11 cellular contexts compared by ENCODE assay signal in the genomic region with DNA sequence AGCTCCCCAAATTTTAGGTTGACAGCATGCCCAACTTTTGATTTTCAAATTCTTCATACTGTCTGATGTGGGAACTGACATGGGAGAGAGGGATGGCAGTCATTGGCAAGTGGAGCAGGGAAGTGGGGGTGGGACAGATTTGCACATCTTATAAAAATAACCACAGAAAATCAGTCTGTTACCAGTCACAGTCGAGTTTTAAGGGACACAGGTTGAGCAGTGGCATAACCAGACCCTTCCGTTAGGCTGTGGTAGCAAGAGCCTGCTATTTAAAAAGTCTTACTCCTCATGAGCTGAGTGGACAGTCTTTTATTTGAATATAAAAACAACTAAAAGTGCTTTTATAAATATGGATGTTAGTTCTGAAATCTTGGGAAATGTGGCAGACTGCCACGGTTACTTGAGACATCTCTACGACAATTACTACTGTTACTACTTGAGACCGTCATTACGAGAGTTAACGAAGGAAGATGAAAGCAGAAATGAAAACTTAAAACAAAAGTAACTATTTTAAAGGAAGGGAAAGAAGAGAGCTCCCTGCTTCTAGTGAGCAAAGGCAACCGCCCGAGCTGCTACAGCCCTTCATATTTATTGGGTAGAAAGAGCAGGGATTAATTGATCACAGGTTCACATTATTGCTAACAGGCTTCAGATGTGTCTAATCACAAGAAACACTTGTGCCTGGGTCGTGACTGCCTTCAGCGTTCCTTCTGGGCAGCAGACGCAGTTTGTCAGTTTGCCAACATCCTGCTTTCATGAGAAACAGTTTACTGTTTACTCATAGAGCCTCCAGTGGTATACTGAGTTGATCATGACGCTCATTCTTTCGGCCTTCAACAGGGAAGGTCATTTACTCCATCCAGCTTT.
DNase-seq lines count a peak whose midpoint lies in the region; ATAC-seq, FAIRE-seq and TF ChIP-seq lines count a peak whose summit lies in the region.
"Had no signal": no experiment of that assay in that cellular context is flagged by ENCODE, and none has a peak within 500 bp of the region (broad histone marks: within the 10 kb centered on the region; RNA-seq: fewer than 3 reads in every experiment).

No MANE protein-coding gene starts in this region.

- intact Hi-C loops in endothelial cell of umbilical vein (cut with micrococcal nuclease), result loop anchor here (1.0 to 2.0 kb wide), 2 partner anchors 9 to 75 kb away; no protein-coding TSS in a partner anchor

- dilution Hi-C loops in endothelial cell of umbilical vein (cut with MboI; ENCODE audit: extremely low pct_ligation_motif_present, low sequenced_read_pairs), result no loop called here

- peak overlapping the region; percentile 18 to 74 (median 56); a peak in 20 of 22 replicates for H3K9ac ChIP-seq in BLaER1 treated with 17β-estradiol and CSF1 and Interleukin-3, amounts not matched to agents 10 nM and 100 nM
- H3K9ac ChIP-seq in endothelial cell of umbilical vein (replicated peaks; ENCODE audit: extremely low read depth, insufficient read depth, low read length), result peak overlapping the region; percentile 5

- H3K9me3 ChIP-seq in BLaER1 treated with 17β-estradiol and CSF1 and Interleukin-3, amounts not matched to agents 10 nM and 100 nM (replicated peaks in 1 of 11), result peaks cover 0 to 20% (median 8%) of the 10 kb centered on the region in 11 experiments; a peak in 15 of 22 replicates
- H3K9me3 ChIP-seq in endothelial cell of umbilical vein (replicated peaks; ENCODE audit: control insufficient read depth, insufficient read depth, low read length), result no peaks in the 10 kb centered on the region
- H3K9me3 ChIP-seq: sigmoid colon had no signal

- peak overlapping the region in 8 of 10 experiments; percentile 6 to 25 (median 17); a peak in 9 of 20 replicates for H3K4me3 ChIP-seq in BLaER1 treated with 17β-estradiol and CSF1 and Interleukin-3, amounts not matched to agents 10 nM and 100 nM
- no peak overlapping the region for H3K4me3 ChIP-seq in endothelial cell of umbilical vein (replicated peaks in 1 of 3; ENCODE audit: insufficient read depth in 1 of 3, low read depth in 1 of 3, low read length in 3 of 3)
- H3K4me3 ChIP-seq: sigmoid colon had no signal

- peak overlapping the region; percentile 52 to 94 (median 67) for H3K27ac ChIP-seq in BLaER1 treated with 17β-estradiol and CSF1 and Interleukin-3, amounts not matched to agents 10 nM and 100 nM
- peak overlapping the region; percentile 65 for H3K27ac ChIP-seq in endothelial cell of umbilical vein (ENCODE audit: insufficient read depth, low read depth, low read length)
- H3K27ac ChIP-seq: C4-2B, sigmoid colon had no signal

- POLR2A ChIA-PET in endothelial cell of umbilical vein (lab: Charles Lee), result no interaction called here

- CTCF ChIA-PET in endothelial cell of umbilical vein (lab: Charles Lee), result interaction anchor here (1.1 kb wide), 1 partner anchor 45 kb away, joined by 3 read pairs; no protein-coding TSS in a partner anchor

- no peaks in the 10 kb centered on the region for H3K79me2 ChIP-seq in endothelial cell of umbilical vein (ENCODE audit: control insufficient read depth, insufficient read depth, low read length)

- TF ChIP-seq POLR2A in endothelial cell of umbilical vein (IDR thresholded peaks at IDR 0.05; ENCODE audit: low read depth, low read length), result no peak

- peak overlapping the region; percentile 72 to 87 (median 83) for H3K4me2 ChIP-seq in BLaER1 treated with 17β-estradiol and CSF1 and Interleukin-3, amounts not matched to agents 10 nM and 100 nM
- H3K4me2 ChIP-seq in endothelial cell of umbilical vein (ENCODE audit: insufficient read depth, low read length), result no peak overlapping the region

- H3K4me1 ChIP-seq in BLaER1 treated with 17β-estradiol and CSF1 and Interleukin-3, amounts not matched to agents 10 nM and 100 nM, result peaks cover 58 to 91% (median 80%) of the 10 kb centered on the region in 10 experiments
- peaks cover 35% of the 10 kb centered on the region for H3K4me1 ChIP-seq in endothelial cell of umbilical vein (ENCODE audit: control insufficient read depth, extremely low read depth, insufficient read depth, low read length)
- H3K4me1 ChIP-seq: sigmoid colon had no signal

- no peaks in the 10 kb centered on the region for H3K27me3 ChIP-seq in BLaER1 treated with 17β-estradiol and CSF1 and Interleukin-3, amounts not matched to agents 10 nM and 100 nM
- no peaks in the 10 kb centered on the region for H3K27me3 ChIP-seq in endothelial cell of umbilical vein (ENCODE audit: control insufficient read depth in 2 of 2, insufficient read depth in 2 of 2, low read length in 2 of 2)
- H3K27me3 ChIP-seq: sigmoid colon had no signal

- H4K20me1 ChIP-seq in BLaER1 treated with 17β-estradiol and CSF1 and Interleukin-3, amounts not matched to agents 10 nM and 100 nM, result no peaks in the 10 kb centered on the region
- no peaks in the 10 kb centered on the region for H4K20me1 ChIP-seq in endothelial cell of umbilical vein (replicated peaks; ENCODE audit: control insufficient read depth, extremely low read depth, insufficient read depth, low read length)

- H3K36me3 ChIP-seq in BLaER1 treated with 17β-estradiol and CSF1 and Interleukin-3, amounts not matched to agents 10 nM and 100 nM, result peaks cover 0 to 20% (median 7%) of the 10 kb centered on the region in 11 experiments; a peak in 6 of 22 replicates
- no peaks in the 10 kb centered on the region for H3K36me3 ChIP-seq in endothelial cell of umbilical vein (ENCODE audit: control insufficient read depth in 2 of 2, extremely low read depth in 1 of 2, insufficient read depth in 2 of 2, low read length in 2 of 2)
- H3K36me3 ChIP-seq: sigmoid colon had no signal

- H2AFZ ChIP-seq in endothelial cell of umbilical vein (ENCODE audit: low read depth, low read length), result no peak overlapping the region

- no peak for TF ChIP-seq CTCF in endothelial cell of umbilical vein (IDR thresholded peaks at IDR 0.05; ENCODE audit: extremely low read depth in 1 of 2, insufficient read depth in 1 of 2, low read depth in 1 of 2, low read length in 2 of 2)

- BruUV-seq in endothelial cell of umbilical vein (replicated peaks; lab: Mats Ljungman, UMichigan), result no TSS peak

- ATAC-seq in GM19452 (IDR thresholded peaks at IDR 0.05; ENCODE audit: unreplicated experiment) (peak; percentile 74), HG03135 (IDR thresholded peaks at IDR 0.05; ENCODE audit: unreplicated experiment) (peak; percentile 62)

- DNase-seq in endothelial cell of umbilical vein (ENCODE audit: low read depth, low spot score), result peak; percentile 44
- DNase-seq in NCI-H1417 treated with DMSO at 0.1 percent for 48 hours (lab: John Stamatoyannopoulos, UW), result no peak
- no peak for DNase-seq in activated effector memory CD4-positive, alpha-beta T cell treated with anti-CD3 and anti-CD28 coated beads, Interleukin-2, amount 50 U/mL, for 16 hours
- no peak for DNase-seq in activated naive CD4-positive, alpha-beta T cell treated with anti-CD3 and anti-CD28 coated beads, Interleukin-2, amount 50 U/mL, for 16 hours
- no peak for DNase-seq in activated gamma-delta T cell treated with Interleukin-2 at 50 U/mL for 16 hours
- DNase-seq: sigmoid colon had no signal

- no peaks in the 10 kb centered on the region for H3K9me1 ChIP-seq in endothelial cell of umbilical vein (replicated peaks; ENCODE audit: control insufficient read depth, extremely low read depth, insufficient read depth, low read length)

- FAIRE-seq in endothelial cell of umbilical vein (lab: Jason Lieb, UNC), result peak; percentile 66
- FAIRE-seq: HTR-8/SVneo had no signal

TF ChIP-seq in endothelial cell of umbilical vein, 7 proteins besides CTCF, POLR2A, EP300 and RAD21:
- no peak for TF ChIP-seq EZH2 (IDR thresholded peaks at IDR 0.05; ENCODE audit: borderline replicate concordance, low read depth, low read length, severe bottlenecking)
- TF ChIP-seq GATA2 (IDR thresholded peaks at IDR 0.05; ENCODE audit: insufficient read depth, insufficient read length, low read depth, low read length), result no peak
- TF ChIP-seq, protein P1, sequence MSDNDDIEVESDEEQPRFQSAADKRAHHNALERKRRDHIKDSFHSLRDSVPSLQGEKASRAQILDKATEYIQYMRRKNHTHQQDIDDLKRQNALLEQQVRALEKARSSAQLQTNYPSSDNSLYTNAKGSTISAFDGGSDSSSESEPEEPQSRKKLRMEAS (IDR thresholded peaks at IDR 0.05; ENCODE audit: insufficient read depth, insufficient read length), result no peak
- no peak for TF ChIP-seq JUN (IDR thresholded peaks at IDR 0.05; ENCODE audit: borderline replicate concordance, insufficient read depth, insufficient read length, low read depth)
- no peak for TF ChIP-seq MYC (IDR thresholded peaks at IDR 0.05; ENCODE audit: low read depth, low read length)
- no peak for TF ChIP-seq POLR2AphosphoS5 (IDR thresholded peaks at IDR 0.05; ENCODE audit: insufficient read depth, low read depth, low read length)
- no peak for TF ChIP-seq FOS (IDR thresholded peaks at IDR 0.05; ENCODE audit: borderline replicate concordance, insufficient read depth, low read length)

Comparison
In these comparisons a context has a peak if more than half of its experiments do, and no peak if none do; other contexts are left out.
1. H3K4me3 ChIP-seq: peak in BLaER1 treated with 17β-estradiol and CSF1 and Interleukin-3, amounts not matched to agents 10 nM and 100 nM (8 of 10); none in endothelial cell of umbilical vein (0 of 3).